In the genomic region with DNA sequence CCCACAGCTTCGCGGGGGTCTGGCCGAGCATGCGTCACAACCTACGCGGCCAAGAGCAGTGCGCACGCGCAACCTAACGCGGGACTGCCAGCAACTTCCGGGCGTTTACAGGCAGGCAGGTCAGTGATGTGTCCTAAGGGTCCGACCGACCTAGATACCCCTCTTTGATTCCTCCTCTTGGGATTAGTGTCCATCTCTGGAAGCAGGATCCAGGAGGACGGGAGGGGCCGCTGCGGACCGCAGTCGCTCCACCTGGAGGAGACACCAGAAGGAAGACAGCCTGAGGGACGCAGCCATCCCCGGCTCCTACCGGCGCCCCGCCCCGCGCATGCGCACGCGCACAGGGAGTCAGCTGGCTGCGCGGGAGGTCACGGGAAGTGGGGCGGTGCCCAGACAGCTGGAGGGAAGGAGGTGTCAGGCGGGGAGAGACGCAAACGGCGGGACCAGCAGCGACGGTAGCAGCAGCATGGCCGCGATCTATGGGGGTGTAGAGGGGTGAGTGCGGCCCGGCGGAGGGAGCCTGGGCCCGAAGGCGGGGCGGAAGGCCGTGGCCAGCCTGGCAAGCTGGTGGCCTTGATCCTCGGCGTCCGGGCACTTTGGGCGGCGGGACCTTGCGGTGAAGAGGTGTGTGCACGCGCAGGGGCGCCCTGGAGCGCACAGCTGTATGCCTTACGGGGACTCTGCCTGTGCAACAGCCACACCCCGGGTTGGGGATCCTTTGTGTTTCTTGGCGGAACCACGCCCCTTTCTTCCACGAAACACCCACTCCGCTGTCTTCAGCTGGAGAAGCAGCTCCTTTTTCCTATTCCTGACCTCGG, we compare ENCODE assay signal across 8 cellular contexts. TPM values are rescaled to one million over a fixed set of nuclear protein-coding genes. Genes with fewer than 3 reads are reported as not detected.
A peak's percentile ranks its signal among the peaks of the same experiment; 100 is the strongest.
DNase-seq lines count a peak whose midpoint lies in the region; ATAC-seq, FAIRE-seq and TF ChIP-seq lines count a peak whose summit lies in the region.

A gene (plus strand): TSS at position 431 of the 818 bp plus-strand sequence. CDS start 36 bp downstream, at position 467.

- no peaks in the 10 kb centered on the region for H3K27me3 Mint-ChIP-seq in activated T-cell treated with anti-CD3 and anti-CD28 coated beads, Interleukin-2, amount 50 U/mL, for 72 hours (ENCODE audit: low read depth)

- peak; percentile 88 for ATAC-seq in DND-41 (ENCODE audit: insufficient read depth, low read depth)
- ATAC-seq in activated T-cell treated with anti-CD3 and anti-CD28 coated beads, Interleukin-2, amount 50 U/mL, for 72 hours (replicated peaks in 1 of 2): peak; percentile 87 to 89

- peaks cover 30% of the 10 kb centered on the region for H3K79me2 ChIP-seq in DND-41 (ENCODE audit: insufficient read depth, low read length)
- peaks cover 44% of the 10 kb centered on the region for H3K79me2 ChIP-seq in GM23248 (ENCODE audit: insufficient read depth)
- H3K79me2 ChIP-seq in Karpas-422 (ENCODE audit: low read length): peaks cover 30% of the 10 kb centered on the region

- peaks cover 15% of the 10 kb centered on the region for H4K20me1 ChIP-seq in DND-41 (ENCODE audit: insufficient read depth, low read length)
- no peaks in the 10 kb centered on the region for H4K20me1 ChIP-seq in GM23248 (ENCODE audit: insufficient read depth)
- H4K20me1 ChIP-seq in Karpas-422 (ENCODE audit: insufficient read depth, low read depth, low read length): peaks cover 4% of the 10 kb centered on the region; the same call in 1 of the 2 replicates

- H3K36me3 ChIP-seq in DND-41 (ENCODE audit: insufficient read depth, low read length): peaks cover 23% of the 10 kb centered on the region
- H3K36me3 ChIP-seq in GM23248 (ENCODE audit: low read depth): peaks cover 6% of the 10 kb centered on the region; the same call in 1 of the 2 replicates
- H3K36me3 ChIP-seq in Karpas-422 (ENCODE audit: insufficient read depth, low read length): 0 out of 2 replicates have a peak, but pooled peaks cover 2% of the 10 kb centered on the region
- peaks cover 1 to 12% (median 7%) of the 10 kb centered on the region in 4 donors for H3K36me3 ChIP-seq in esophagus muscularis mucosa

- peak within 1 kb of the TSS; percentile 95 for H3K27ac Mint-ChIP-seq in activated T-cell treated with anti-CD3 and anti-CD28 coated beads, Interleukin-2, amount 50 U/mL, for 72 hours

- in situ Hi-C loops in GM23248 (cut with MboI): no loop called here

- H3K4me1 ChIP-seq in DND-41 (ENCODE audit: insufficient read depth, low read length): peaks cover 48% of the 10 kb centered on the region
- H3K4me1 ChIP-seq in GM23248 (ENCODE audit: insufficient read depth): peaks cover 25% of the 10 kb centered on the region
- peaks cover 81% of the 10 kb centered on the region for H3K4me1 ChIP-seq in Karpas-422 (ENCODE audit: low read length)
- peaks cover 32 to 46% (median 40%) of the 10 kb centered on the region in 4 donors for H3K4me1 ChIP-seq in esophagus muscularis mucosa

- intact Hi-C loops in esophagus muscularis mucosa (cut with DNase I): no loop called here

- H3K9me3 ChIP-seq in DND-41 (ENCODE audit: insufficient read depth, low read length, severe bottlenecking): no peaks in the 10 kb centered on the region
- no peaks in the 10 kb centered on the region for H3K9me3 ChIP-seq in GM23248 (ENCODE audit: low read depth)
- no peaks in the 10 kb centered on the region for H3K9me3 ChIP-seq in Karpas-422 (ENCODE audit: low read length)
- no peaks in the 10 kb centered on the region for H3K9me3 ChIP-seq in esophagus muscularis mucosa

- no peaks in the 10 kb centered on the region for H3K9me2 ChIP-seq in GM23248 (ENCODE audit: insufficient read depth)
- no peaks in the 10 kb centered on the region for H3K9me2 ChIP-seq in Karpas-422 (replicated peaks; ENCODE audit: insufficient read depth, low read length)

- peak within 1 kb of the TSS; percentile 89 to 91 for H3K4me3 Mint-ChIP-seq in activated T-cell treated with anti-CD3 and anti-CD28 coated beads, Interleukin-2, amount 50 U/mL, for 72 hours

- H3K27ac ChIP-seq in DND-41 (ENCODE audit: low read length) (peak within 1 kb of the TSS; percentile 98), GM23248 (peak within 1 kb of the TSS; percentile 94), Karpas-422 (ENCODE audit: low read length) (peak within 1 kb of the TSS; percentile 5; the same call in 1 of the 2 replicates), esophagus muscularis mucosa (replicated peaks in 1 of 4) (peak within 1 kb of the TSS; percentile 92 to 95 (median 94))

- peaks cover 10% of the 10 kb centered on the region; the same call in 1 of the 2 replicates for H3F3A ChIP-seq in GM23248 (ENCODE audit: insufficient read depth)

- peak; percentile 100 for TF ChIP-seq POLR2A in esophagus muscularis mucosa (IDR thresholded peaks at IDR 0.05; ENCODE audit: low read depth)

- TF ChIP-seq CTCF in DND-41 (IDR thresholded peaks at IDR 0.05; ENCODE audit: borderline replicate concordance, extremely low read depth, low read length, poor library complexity, severe bottlenecking) (peak; percentile 6), esophagus muscularis mucosa (IDR thresholded peaks at IDR 0.05) (peak in 1 of 3 experiments; percentile 4)

- H3K9ac ChIP-seq in DND-41 (ENCODE audit: low read depth, low read length) (peak within 1 kb of the TSS; percentile 67), GM23248 (peak within 1 kb of the TSS; percentile 88), Karpas-422 (ENCODE audit: low read length) (peak within 1 kb of the TSS; percentile 79)

- peaks cover 58% of the 10 kb centered on the region for H3K4me1 Mint-ChIP-seq in activated T-cell treated with anti-CD3 and anti-CD28 coated beads, Interleukin-2, amount 50 U/mL, for 72 hours (ENCODE audit: low read depth)

- DNase-seq in DND-41 (peak; percentile 97), GM23248 (peak; percentile 98), Karpas-422 (peak; percentile 100), RCC 7860 (ENCODE audit: low spot score) (peak; percentile 87), esophagus muscularis mucosa (ENCODE audit: extremely low spot score) (peak; percentile 99), myocyte (ENCODE audit: low read depth) (peak; percentile 96)
- peak; percentile 98 for DNase-seq in activated T-cell treated with anti-CD3 and anti-CD28 coated beads, Interleukin-2, amount 50 U/mL, for 72 hours
- DNase-seq in stimulated activated CD8-positive, alpha-beta memory T cell treated with anti-CD3 and anti-CD28 coated beads, Interleukin-7, amount 100 ng/mL, for 4 hours (ENCODE audit: low read depth in 2 of 2): peak; percentile 94 to 97

- no peak for FAIRE-seq in RCC 7860 (lab: Jason Lieb, UNC)

- TF ChIP-seq EP300 in esophagus muscularis mucosa (IDR thresholded peaks at IDR 0.05): no peak

- WGBS in GM23248 (ENCODE audit: low coverage in 1 of 2, low lambda C conversion rate in 2 of 2, missing lambda C conversion rate in 2 of 2), 2 experiments: 0 to 1% methylated on average over 51 to 66 of the region's 66 CpGs
- WGBS in esophagus muscularis mucosa: under 1% methylated on average over 51 of the region's 66 CpGs

- peaks cover 0 to 2% of the 10 kb centered on the region in 2 donors for H3K36me3 Mint-ChIP-seq in activated T-cell treated with anti-CD3 and anti-CD28 coated beads, Interleukin-2, amount 50 U/mL, for 72 hours (ENCODE audit: insufficient read depth in 2 of 2)

- H3K4me2 ChIP-seq in DND-41 (ENCODE audit: insufficient read depth, low read length) (peak within 1 kb of the TSS; percentile 83), GM23248 (ENCODE audit: unreplicated experiment) (peak within 1 kb of the TSS; percentile 86), Karpas-422 (ENCODE audit: low read depth, low read length, poor library complexity, severe bottlenecking) (peak within 1 kb of the TSS; percentile 96)

- H3K4me3 ChIP-seq in DND-41 (ENCODE audit: low read depth in 1 of 2, low read length in 2 of 2) (peak within 1 kb of the TSS; percentile 87 to 89), GM23248 (peak within 1 kb of the TSS; percentile 86), Karpas-422 (ENCODE audit: low read length) (peak within 1 kb of the TSS; percentile 72), esophagus muscularis mucosa (peak within 1 kb of the TSS; percentile 82 to 96 (median 85))

- H3K9me3 Mint-ChIP-seq in activated T-cell treated with anti-CD3 and anti-CD28 coated beads, Interleukin-2, amount 50 U/mL, for 72 hours: no peaks in the 10 kb centered on the region

- H2AFZ ChIP-seq in DND-41 (ENCODE audit: low read depth, low read length) (peak within 1 kb of the TSS; percentile 98), GM23248 (peak within 1 kb of the TSS; percentile 86), Karpas-422 (ENCODE audit: low read length) (peak within 1 kb of the TSS; percentile 30; the same call in 1 of the 2 replicates)

- no peaks in the 10 kb centered on the region for H3K27me3 ChIP-seq in DND-41 (ENCODE audit: insufficient read depth, low read length, poor library complexity)
- no peaks in the 10 kb centered on the region for H3K27me3 ChIP-seq in GM23248 (replicated peaks; ENCODE audit: insufficient read depth)
- H3K27me3 ChIP-seq in Karpas-422 (ENCODE audit: low read length): no peaks in the 10 kb centered on the region
- no peaks in the 10 kb centered on the region for H3K27me3 ChIP-seq in esophagus muscularis mucosa

RNA-seq across cellular contexts. Expression of the gene that starts here (rescaled TPM):
- 65.8 and 86.4 TPM in 2 replicates for total RNA-seq in GM23248 (2014; rRNA removed; shearing (Covaris generic))
- 136 and 142 TPM in 2 replicates for polyA plus RNA-seq in GM23248 (2016; fragmentation: Nextera tagmentation; extraction: Ambion mirVana)
- total RNA-seq in Karpas-422 (2014; rRNA removed; shearing (Covaris generic); ENCODE audit: low replicate concordance): 38.2 and 57.3 TPM in 2 replicates
- total RNA-seq in activated T-cell treated with anti-CD3 and anti-CD28 coated beads, Interleukin-2, amount 50 U/mL, for 72 hours: 10 to 100 TPM; 51.3 to 53.8 TPM
- total RNA-seq in esophagus muscularis mucosa (10 to 100 TPM; 49.0 to 81.4 (median 65.2) TPM), myocyte (54.6 and 75.3 TPM in 2 replicates)
- 198 TPM for polyA plus RNA-seq in myocyte (2012)

Comparison
In these comparisons a context has a peak if more than half of its experiments do, and no peak if none do; other contexts are left out.
1. Peak in every context shown above with its lines: DNase-seq, ATAC-seq, H3K4me3 ChIP-seq and H3K27ac ChIP-seq.
2. H2AFZ ChIP-seq: peak in every context shown above with its lines; median percentile 98 in DND-41; 86 in GM23248; 30 in Karpas-422.
3. H3K27ac ChIP-seq: peak in every context shown above with its lines; median percentile 98 in DND-41; 94 in GM23248; 94 in esophagus muscularis mucosa; 5 in Karpas-422.